ENCODE assay signal across 8 cellular contexts in the genomic region with DNA sequence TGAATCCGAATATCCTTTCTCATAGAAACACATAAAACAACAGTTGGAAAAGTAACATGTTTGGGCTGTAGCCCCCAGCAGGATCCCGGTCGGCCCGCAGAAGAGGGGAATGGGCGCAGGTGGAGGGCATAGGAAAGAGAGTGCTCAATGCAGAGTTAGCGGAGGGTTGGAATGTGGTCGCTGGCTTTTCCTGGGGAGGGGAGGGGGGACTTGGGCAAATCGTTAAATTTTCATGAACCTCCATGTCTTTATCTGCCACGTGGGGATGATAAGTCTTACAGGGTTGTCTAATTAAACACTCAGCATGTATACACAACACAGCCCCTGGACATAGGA. TPM values are rescaled to one million over a fixed set of nuclear protein-coding genes. Genes with fewer than 3 reads are reported as not detected.
DNase-seq lines count a peak whose midpoint lies in the region; ATAC-seq and TF ChIP-seq lines count a peak whose summit lies in the region.

No MANE protein-coding gene starts in this region.

- TF ChIP-seq POLR2A in Peyer's patch (IDR thresholded peaks at IDR 0.05) (no peak), esophagus squamous epithelium (IDR thresholded peaks at IDR 0.05) (no peak)

- H3K4me1 ChIP-seq in Peyer's patch: peaks cover 0 to 14% (median 0%) of the 10 kb centered on the region in 4 donors
- H3K4me1 ChIP-seq in esophagus squamous epithelium: peaks cover 13 to 36% (median 15%) of the 10 kb centered on the region in 3 donors
- peaks cover 18% of the 10 kb centered on the region for H3K4me1 ChIP-seq in psoas muscle

- TF ChIP-seq CTCF in GM12865 (IDR thresholded peaks at IDR 0.05; ENCODE audit: insufficient read depth, low read depth, low read length, missing control alignments) (no peak), Peyer's patch (IDR thresholded peaks at IDR 0.05) (no peak), esophagus squamous epithelium (IDR thresholded peaks at IDR 0.05) (no peak), psoas muscle (IDR thresholded peaks at IDR 0.05) (no peak)

- no peaks in the 10 kb centered on the region for H3K9me3 ChIP-seq in Peyer's patch
- no peaks in the 10 kb centered on the region for H3K9me3 ChIP-seq in esophagus squamous epithelium
- H3K9me3 ChIP-seq in psoas muscle: no peaks in the 10 kb centered on the region

- H3K4me3 ChIP-seq in GM12865 (ENCODE audit: low read depth, low read length): peak overlapping the region; percentile 81
- peak overlapping the region; percentile 74 to 88 (median 80) for H3K4me3 ChIP-seq in Peyer's patch
- peak overlapping the region; percentile 61 to 78 (median 70) for H3K4me3 ChIP-seq in esophagus squamous epithelium
- peak overlapping the region; percentile 96 for H3K4me3 ChIP-seq in psoas muscle

- H3K27me3 ChIP-seq in Peyer's patch: no peaks in the 10 kb centered on the region
- H3K27me3 ChIP-seq in esophagus squamous epithelium: no peaks in the 10 kb centered on the region
- no peaks in the 10 kb centered on the region for H3K27me3 ChIP-seq in psoas muscle (ENCODE audit: insufficient read depth in 3 of 3, low read length in 2 of 3)

- intact Hi-C loops in esophagus squamous epithelium (cut with DNase I): no loop called here
- intact Hi-C loops in psoas muscle (cut with DNase I): loop anchor here (2.0 to 5.0 kb wide), 2 partner anchors 60 to 62 kb away; a partner anchor contains a TSS

- in situ Hi-C loops in ACHN (cut with HindIII; ENCODE audit: low pct_ligation_motif_present, low pct_unique_long_range_greater_than_20kb, low sequenced_read_pairs): no loop called here

- ATAC-seq in psoas muscle (peak in 2 of 4 donors; percentile 0 to 3), HG03135 (IDR thresholded peaks at IDR 0.05; ENCODE audit: unreplicated experiment) (no peak)

- WGBS in esophagus squamous epithelium, 2 donors: 11 to 14% methylated on average over 9 of the region's 9 CpGs
- WGBS in psoas muscle, 3 donors: 11 to 14% (median 11%) methylated on average over 9 of the region's 9 CpGs

- DNase-seq in GM12865 (ENCODE audit: low read depth) (no peak), Peyer's patch (no peak), esophagus squamous epithelium (lab: John Stamatoyannopoulos, UW) (no peak), psoas muscle (no peak), NAMALWA (ENCODE audit: low spot score) (no peak), ACHN (no peak)
- no peak for DNase-seq in activated CD4-positive, alpha-beta T cell treated with anti-CD3 and anti-CD28 coated beads for 1 hour

- H3K27ac ChIP-seq in Peyer's patch (peak overlapping the region; percentile 90 to 98 (median 94)), esophagus squamous epithelium (peak overlapping the region; percentile 73 to 96 (median 88)), psoas muscle (peak overlapping the region; percentile 99)

- H3K36me3 ChIP-seq in Peyer's patch (no peaks in the 10 kb centered on the region), esophagus squamous epithelium (no peaks in the 10 kb centered on the region), psoas muscle (ENCODE audit: insufficient read depth in 1 of 2, low read depth in 1 of 2) (peaks cover 0 to 11% of the 10 kb centered on the region in 2 donors)

RNA-seq across cellular contexts. Expression of a gene that starts 0.4 kb away (rescaled TPM):
- total RNA-seq in Peyer's patch: 100 to 1,000 TPM in 2 of 4 donors, 10 to 100 TPM in 2; 10.7 to 198 (median 105) TPM
- 1 to 10 TPM in 3 of 4 donors, under 1 TPM in 1; 0.99 to 8.0 (median 3.1) TPM for total RNA-seq in esophagus squamous epithelium
- 1 to 10 TPM; 5.0 to 6.6 (median 6.0) TPM for total RNA-seq in psoas muscle
- polyA plus RNA-seq in psoas muscle: 10 to 100 TPM in 1 of 3 donors, 1 to 10 TPM in 2; 2.9 to 12.7 (median 5.7) TPM
